In genomic region chr1:44723496-44724407, GRCh38 we compare ENCODE assay signal across 10 cellular contexts.
DNase-seq lines count a peak whose midpoint lies in the region; ATAC-seq and TF ChIP-seq lines count a peak whose summit lies in the region.
"Had no signal": no experiment of that assay in that cellular context is flagged by ENCODE, and none has a peak within 500 bp of the region (broad histone marks: within the 10 kb centered on the region; RNA-seq: fewer than 3 reads in every experiment).

No MANE protein-coding gene starts in this region.

- TF ChIP-seq POLR2A in erythroblast (IDR thresholded peaks at IDR 0.05; ENCODE audit: low read length), result no peak

- ATAC-seq in HG03097 (IDR thresholded peaks at IDR 0.05; ENCODE audit: low FRiP score, unreplicated experiment), result no peak
- ATAC-seq: left lobe of liver had no signal

- peak overlapping the region; percentile 54; the same call in 1 of the 2 replicates for H3K27ac ChIP-seq in SK-N-MC

- H3K27ac Mint-ChIP-seq in activated naive CD8-positive, alpha-beta T cell, result peak overlapping the region; percentile 100

- no peak overlapping the region for H3K9ac ChIP-seq in SK-N-MC (ENCODE audit: insufficient read length)

- peak; percentile 78 for DNase-seq in GM20000 (ENCODE audit: low spot score)
- DNase-seq in SK-N-MC (ENCODE audit: low read depth, low spot score), result no peak
- DNase-seq in stimulated activated CD8-positive, alpha-beta memory T cell treated with anti-CD3 and anti-CD28 coated beads, Interleukin-7, amount 100 ng/mL, for 4 hours (ENCODE audit: low read depth in 2 of 2), result peak; percentile 21 to 37
- DNase-seq in NCI-H446 treated with DMSO at 0.1 percent for 48 hours (lab: John Stamatoyannopoulos, UW), result no peak
- DNase-seq in 8988T, result no peak
- no peak for DNase-seq in erythroblast (lab: John Stamatoyannopoulos, UW)
- DNase-seq: T1000 had no signal

- peak overlapping the region; percentile 88 for H3K4me3 Mint-ChIP-seq in activated naive CD8-positive, alpha-beta T cell

- peaks cover 2% of the 10 kb centered on the region for H3K36me3 Mint-ChIP-seq in activated naive CD8-positive, alpha-beta T cell

- peaks cover 68% of the 10 kb centered on the region for H3K4me1 Mint-ChIP-seq in activated naive CD8-positive, alpha-beta T cell (ENCODE audit: low read depth)

- no peak for TF ChIP-seq CTCF in GM20000 (IDR thresholded peaks at IDR 0.05; ENCODE audit: extremely low read depth, missing control alignments)

- H3K9me3 Mint-ChIP-seq in activated naive CD8-positive, alpha-beta T cell (ENCODE audit: low read depth), result no peaks in the 10 kb centered on the region

- H3K27me3 Mint-ChIP-seq in activated naive CD8-positive, alpha-beta T cell, result no peaks in the 10 kb centered on the region

- H3K9me3 ChIP-seq in SK-N-MC (ENCODE audit: low read depth, low read length), result no peaks in the 10 kb centered on the region

- H3K36me3 ChIP-seq in SK-N-MC (ENCODE audit: insufficient read depth, low read length), result no peaks in the 10 kb centered on the region

- no peak overlapping the region for H3K4me3 ChIP-seq in SK-N-MC

Comparison
In these comparisons a context has a peak if more than half of its experiments do, and no peak if none do; other contexts are left out.
1. DNase-seq: peak in GM20000 (single experiment) and stimulated activated CD8-positive, alpha-beta memory T cell treated with anti-CD3 and anti-CD28 coated beads, Interleukin-7, amount 100 ng/mL, for 4 hours (2 of 2); none in SK-N-MC (single experiment), NCI-H446 treated with DMSO at 0.1 percent for 48 hours (single experiment), 8988T (single experiment) and erythroblast (0 of 2).